22 cellular contexts compared by ENCODE assay signal in the genomic region with DNA sequence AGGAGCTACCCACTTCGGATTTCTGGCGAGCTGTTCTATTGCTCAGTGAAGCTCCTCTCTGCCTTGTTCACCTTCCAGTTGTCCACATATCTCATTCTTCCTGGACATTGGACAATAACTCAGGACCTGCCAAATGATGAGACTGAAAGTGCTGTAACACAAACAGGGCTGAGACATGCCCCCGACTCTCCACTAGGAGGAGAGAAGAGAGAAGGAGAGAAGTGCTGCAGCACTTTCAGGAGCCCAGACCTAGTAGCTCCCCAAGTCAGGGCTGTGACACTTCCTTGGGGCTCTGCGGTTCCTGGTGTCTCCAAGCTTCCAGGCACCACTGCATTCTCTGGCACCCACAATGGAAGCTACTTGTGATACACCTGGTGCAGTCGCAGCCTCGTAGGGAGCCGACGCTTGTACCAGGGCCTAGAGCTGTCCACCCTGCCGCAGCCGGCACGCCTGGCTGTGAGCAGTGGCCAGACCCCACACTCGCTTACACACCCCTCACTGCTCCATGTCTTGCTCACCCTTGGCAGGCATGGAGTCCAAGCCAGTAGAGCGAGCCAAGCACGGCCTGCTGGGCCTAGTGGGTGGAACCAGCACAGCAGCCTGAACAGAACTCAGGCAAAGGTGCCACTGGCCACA.
DNase-seq lines count a peak whose midpoint lies in the region; ATAC-seq, FAIRE-seq and TF ChIP-seq lines count a peak whose summit lies in the region.
"Had no signal": no experiment of that assay in that cellular context is flagged by ENCODE, and none has a peak within 500 bp of the region (broad histone marks: within the 10 kb centered on the region; RNA-seq: fewer than 3 reads in every experiment).

No MANE protein-coding gene starts in this region.

- intact Hi-C loops in activated naive CD4-positive, alpha-beta T cell treated with anti-CD3 and anti-CD28 coated beads for 36 hours (cut with micrococcal nuclease), result no loop called here

- H4K5ac ChIP-seq in H1 (ENCODE audit: insufficient read length, low read depth, low read length), result no peak overlapping the region

- no peak overlapping the region for H2BK120ac ChIP-seq in H1 (replicated peaks; ENCODE audit: low read depth, low read length)
- H2BK120ac ChIP-seq in neuronal stem cell (ENCODE audit: low read depth, low read length), result no peak overlapping the region

- H2AK5ac ChIP-seq in H1 (ENCODE audit: low read depth, low read length), result no peak overlapping the region
- no peak overlapping the region for H2AK5ac ChIP-seq in neuronal stem cell (ENCODE audit: low read depth, low read length)

- POLR2A ChIA-PET in H1 (lab: Charles Lee; ENCODE audit: partially characterized antibody), result no interaction called here

- DNase-seq in GM23338 (ENCODE audit: low spot score), result no peak
- no peak for DNase-seq in H1 (ENCODE audit: low read depth in 1 of 2, low spot score in 2 of 2)
- DNase-seq in neuronal stem cell (ENCODE audit: low spot score), result no peak
- no peak for DNase-seq in D341Med (ENCODE audit: low spot score)
- DNase-seq in inferior parietal cortex (ENCODE audit: extremely low spot score), result no peak
- no peak for DNase-seq in activated naive CD4-positive, alpha-beta T cell treated with anti-CD3 and anti-CD28 coated beads for 36 hours
- DNase-seq: DMS79, KBM-7, NCI-H1092, NCI-H1436 treated with DMSO at 0.1 percent for 48 hours, NCI-H1930, NCI-H226, NCI-H524, NCI-H774, Peyer's patch had no signal

- no peak overlapping the region for H3K14ac ChIP-seq in H1 (ENCODE audit: insufficient read length)
- H3K14ac ChIP-seq in neuronal stem cell (ENCODE audit: low read length), result peak overlapping the region; percentile 12

- H3K18ac ChIP-seq in H1 (ENCODE audit: extremely low read depth, low read length) (no peak overlapping the region), neuronal stem cell (ENCODE audit: low read length) (peak overlapping the region; percentile 71)

- no peaks in the 10 kb centered on the region for H3K79me1 ChIP-seq in H1 (ENCODE audit: low read depth, low read length)
- no peaks in the 10 kb centered on the region for H3K79me1 ChIP-seq in neuronal stem cell (ENCODE audit: low read depth, low read length)

- no peak for FAIRE-seq in H1 (lab: Jason Lieb, UNC)
- FAIRE-seq: A549, D721Med had no signal

- no peaks in the 10 kb centered on the region for H3K4me1 Mint-ChIP-seq in GM23338
- no peaks in the 10 kb centered on the region for H3K4me1 Mint-ChIP-seq in activated naive CD4-positive, alpha-beta T cell treated with anti-CD3 and anti-CD28 coated beads for 36 hours (ENCODE audit: low read depth)
- H3K4me1 Mint-ChIP-seq: B cell, CD14-positive monocyte had no signal

- H3K36me3 ChIP-seq in GM23338 (ENCODE audit: insufficient read depth), result no peaks in the 10 kb centered on the region
- no peaks in the 10 kb centered on the region for H3K36me3 ChIP-seq in Loucy (ENCODE audit: insufficient read depth, low read length)
- H3K36me3 ChIP-seq in H1 (ENCODE audit: control insufficient read depth in 2 of 4, insufficient read depth in 4 of 4, low read length in 3 of 4), result no peaks in the 10 kb centered on the region
- no peaks in the 10 kb centered on the region for H3K36me3 ChIP-seq in neuronal stem cell (replicated peaks in 1 of 2; ENCODE audit: control insufficient read depth in 2 of 2, insufficient read depth in 2 of 2, low read length in 2 of 2)
- H3K36me3 ChIP-seq: Peyer's patch, SJCRH30 had no signal

- 94% methylated on average over 14 of the region's 14 CpGs; no CpG with 5 or more reads in 1 of the 2 experiments for WGBS in H1 (ENCODE audit: extremely low coverage in 1 of 2, insufficient coverage in 1 of 2, insufficient read length in 1 of 2, insufficient replicate concordance in 2 of 2, low coverage in 1 of 2, low lambda C conversion rate in 2 of 2, missing lambda C conversion rate in 1 of 2), 2 experiments
- no CpG with 5 or more reads among the region's 14 CpGs for WGBS in neuronal stem cell (ENCODE audit: extremely low coverage in 2 of 2, insufficient read length in 2 of 2, insufficient replicate concordance in 1 of 2), 2 donors

- no peak overlapping the region for H2BK20ac ChIP-seq in H1 (ENCODE audit: low read length)

- H4K91ac ChIP-seq in H1 (replicated peaks; ENCODE audit: insufficient read length, low read length) (no peak overlapping the region), neuronal stem cell (ENCODE audit: low read depth, low read length, poor library complexity) (peak overlapping the region; percentile 85)

- H3K9me3 ChIP-seq in Loucy (ENCODE audit: insufficient read depth, low read depth, low read length), result no peaks in the 10 kb centered on the region
- H3K9me3 ChIP-seq in H1 (ENCODE audit: insufficient read depth in 2 of 2, low read depth in 1 of 2, low read length in 1 of 2), result no peaks in the 10 kb centered on the region
- no peaks in the 10 kb centered on the region for H3K9me3 ChIP-seq in neuronal stem cell (replicated peaks in 1 of 2; ENCODE audit: control insufficient read depth in 2 of 2, insufficient read depth in 1 of 2, low read depth in 1 of 2, low read length in 2 of 2)
- H3K9me3 ChIP-seq: A549, Peyer's patch, SJCRH30 had no signal

- no peak for TF ChIP-seq EP300 in H1 (IDR thresholded peaks at IDR 0.05; ENCODE audit: borderline replicate concordance in 1 of 2, low read depth in 2 of 2, low read length in 2 of 2)

- no peak overlapping the region for H2BK12ac ChIP-seq in H1 (ENCODE audit: low read depth, low read length)
- H2BK12ac ChIP-seq in neuronal stem cell (ENCODE audit: low read length), result peak overlapping the region; percentile 94

- peaks cover 3% of the 10 kb centered on the region for H3K27me3 Mint-ChIP-seq in GM23338 (ENCODE audit: insufficient read depth, low read depth, poor library complexity)
- H3K27me3 Mint-ChIP-seq in activated naive CD4-positive, alpha-beta T cell treated with anti-CD3 and anti-CD28 coated beads for 36 hours (ENCODE audit: low read depth), result no peaks in the 10 kb centered on the region
- H3K27me3 Mint-ChIP-seq: B cell had no signal

- no peaks in the 10 kb centered on the region for H4K20me1 ChIP-seq in GM23338 (replicated peaks; ENCODE audit: insufficient read depth)
- H4K20me1 ChIP-seq in Loucy (ENCODE audit: insufficient read depth, low read length, poor library complexity, severe bottlenecking), result no peaks in the 10 kb centered on the region
- no peaks in the 10 kb centered on the region for H4K20me1 ChIP-seq in H1 (replicated peaks in 1 of 2; ENCODE audit: control insufficient read depth in 1 of 2, insufficient read depth in 2 of 2, low read length in 2 of 2)

- no peak overlapping the region for H3K4me3 ChIP-seq in GM23338
- H3K4me3 ChIP-seq in Loucy (ENCODE audit: low read length, poor library complexity, severe bottlenecking), result no peak overlapping the region
- H3K4me3 ChIP-seq in H1 (ENCODE audit: extremely low read depth in 1 of 4, insufficient read depth in 2 of 4, low read depth in 3 of 4, low read length in 4 of 4), result no peak overlapping the region
- no peak overlapping the region for H3K4me3 ChIP-seq in neuronal stem cell (ENCODE audit: low read length in 2 of 2)
- H3K4me3 ChIP-seq: A549, Peyer's patch, SJCRH30 had no signal

- H2BK5ac ChIP-seq in H1 (ENCODE audit: low read depth, low read length), result no peak overlapping the region
- H2BK5ac ChIP-seq in neuronal stem cell (ENCODE audit: low read length), result no peak overlapping the region

- H2AFZ ChIP-seq in GM23338 (no peak overlapping the region), Loucy (ENCODE audit: low read length) (no peak overlapping the region), H1 (ENCODE audit: low read length) (peak overlapping the region; percentile 85), neuronal stem cell (ENCODE audit: low read length) (peak overlapping the region; percentile 45)

- H3K4me2 ChIP-seq in GM23338 (no peak overlapping the region), Loucy (ENCODE audit: low read depth, low read length, poor library complexity, severe bottlenecking) (no peak overlapping the region), H1 (ENCODE audit: insufficient read depth in 1 of 2, low read depth in 2 of 2, low read length in 2 of 2) (no peak overlapping the region), neuronal stem cell (ENCODE audit: insufficient read depth, low read length, poor library complexity, severe bottlenecking) (no peak overlapping the region)
- H3K4me2 ChIP-seq: A549 had no signal

- TF ChIP-seq POLR2A in H1 (IDR thresholded peaks at IDR 0.05; ENCODE audit: control extremely low read depth in 1 of 2, low read depth in 2 of 2, low read length in 2 of 2), result no peak

- no peaks in the 10 kb centered on the region; the same call in 2 of the 3 replicates for H3K9me3 Mint-ChIP-seq in GM23338
- H3K9me3 Mint-ChIP-seq in activated naive CD4-positive, alpha-beta T cell treated with anti-CD3 and anti-CD28 coated beads for 36 hours, result no peaks in the 10 kb centered on the region
- H3K9me3 Mint-ChIP-seq: T-helper 1 cell treated with Interleukin-12 subunit alpha and Interleukin-12 subunit beta and Interleukin-4 antibody, amounts not matched to agents 30 μg/mL and 1 μg/mL, for 36 hours had no signal

- H3K9ac ChIP-seq in Loucy (ENCODE audit: low read depth, low read length, poor library complexity, severe bottlenecking) (no peak overlapping the region), H1 (replicated peaks in 1 of 4; ENCODE audit: extremely low read depth in 1 of 4, low read depth in 3 of 4, low read length in 3 of 4) (no peak overlapping the region), neuronal stem cell (ENCODE audit: low read depth, low read length, poor library complexity) (peak overlapping the region; percentile 12)

- H3K9me2 ChIP-seq in GM23338 (ENCODE audit: insufficient read depth), result no peaks in the 10 kb centered on the region
- H3K9me2 ChIP-seq in Loucy (replicated peaks; ENCODE audit: low read depth, low read length), result no peaks in the 10 kb centered on the region

- H3K27ac Mint-ChIP-seq in GM23338, result no peak overlapping the region
- H3K27ac Mint-ChIP-seq in activated naive CD4-positive, alpha-beta T cell treated with anti-CD3 and anti-CD28 coated beads for 36 hours, result no peak overlapping the region
- H3K27ac Mint-ChIP-seq: B cell; CD14-positive monocyte; T-helper 1 cell treated with Interleukin-12 subunit alpha and Interleukin-12 subunit beta and Interleukin-4 antibody, amounts not matched to agents 30 μg/mL and 1 μg/mL, for 36 hours had no signal

- CTCF ChIA-PET in H1 (lab: Charles Lee; ENCODE audit: partially characterized antibody), result interaction anchor here (0.8 to 1.3 kb wide), 6 partner anchors 9 to 388 kb away, joined by 3 to 4 read pairs (median 3); no protein-coding TSS in a partner anchor
- CTCF ChIA-PET in activated naive CD4-positive, alpha-beta T cell treated with anti-CD3 and anti-CD28 coated beads for 36 hours (lab: Charles Lee), result no interaction called here

- ATAC-seq in GM23338, result peak; percentile 35; the same call in 1 of the 3 replicates
- ATAC-seq: A549 had no signal

- no peaks in the 10 kb centered on the region for H3K23me2 ChIP-seq in H1 (ENCODE audit: low read depth, low read length)

- H4K8ac ChIP-seq in H1 (ENCODE audit: extremely low read depth, insufficient read depth, low read length) (no peak overlapping the region; the same call in 1 of the 2 replicates), neuronal stem cell (ENCODE audit: low read depth, low read length) (peak overlapping the region; percentile 17)

- H2BK15ac ChIP-seq in H1 (ENCODE audit: low read length) (no peak overlapping the region), neuronal stem cell (ENCODE audit: low read length) (no peak overlapping the region)

- peak; percentile 31 to 42; a peak in 3 of 4 replicates for TF ChIP-seq RAD21 in H1 (IDR thresholded peaks at IDR 0.05 in 1 of 2, conservative IDR thresholded peaks at IDR 0.05 in 1 of 2; ENCODE audit: low read depth in 2 of 2, low read length in 2 of 2)

- H3K27ac ChIP-seq in GM23338 (ENCODE audit: low read depth) (no peak overlapping the region), H1 (ENCODE audit: low read depth, low read length) (no peak overlapping the region), neuronal stem cell (replicated peaks; ENCODE audit: low read length) (no peak overlapping the region)
- H3K27ac ChIP-seq: A549, Peyer's patch, SJCRH30 had no signal

- H3K27me3 ChIP-seq in GM23338 (ENCODE audit: insufficient read depth), result no peaks in the 10 kb centered on the region
- no peaks in the 10 kb centered on the region for H3K27me3 ChIP-seq in Loucy (ENCODE audit: insufficient read depth, low read length, poor library complexity, severe bottlenecking)
- H3K27me3 ChIP-seq in H1 (replicated peaks in 1 of 4; ENCODE audit: control insufficient read depth in 3 of 4, extremely low read depth in 1 of 4, insufficient read depth in 3 of 4, low read length in 3 of 4), result no peaks in the 10 kb centered on the region
- no peaks in the 10 kb centered on the region for H3K27me3 ChIP-seq in neuronal stem cell (ENCODE audit: control insufficient read depth in 3 of 3, insufficient read depth in 3 of 3, low read depth in 1 of 3, low read length in 3 of 3)
- H3K27me3 ChIP-seq: Peyer's patch, SJCRH30 had no signal

- H3K4me1 ChIP-seq in GM23338 (ENCODE audit: insufficient read depth) (no peaks in the 10 kb centered on the region), Loucy (ENCODE audit: insufficient read depth, low read length, poor library complexity, severe bottlenecking) (no peaks in the 10 kb centered on the region), H1 (replicated peaks in 1 of 4; ENCODE audit: control insufficient read depth in 3 of 4, insufficient read depth in 4 of 4, low read length in 3 of 4) (no peaks in the 10 kb centered on the region; a peak in 1 of 7 replicates), neuronal stem cell (ENCODE audit: control insufficient read depth in 2 of 2, insufficient read depth in 1 of 2, low read depth in 1 of 2, low read length in 2 of 2) (no peaks in the 10 kb centered on the region)
- H3K4me1 ChIP-seq: A549, Peyer's patch, SJCRH30 had no signal

- H3K56ac ChIP-seq in H1 (replicated peaks; ENCODE audit: insufficient read length, low read depth, low read length), result no peak overlapping the region

- peak overlapping the region; percentile 53 for H3K4ac ChIP-seq in H1 (replicated peaks; ENCODE audit: insufficient read length, low read depth, low read length)
- H3K4ac ChIP-seq in neuronal stem cell (ENCODE audit: low read length), result peak overlapping the region; percentile 76

- no peaks in the 10 kb centered on the region for H3K79me2 ChIP-seq in GM23338 (replicated peaks; ENCODE audit: insufficient read depth)
- H3K79me2 ChIP-seq in Loucy (ENCODE audit: insufficient read depth, low read length), result no peaks in the 10 kb centered on the region
- no peaks in the 10 kb centered on the region for H3K79me2 ChIP-seq in H1 (ENCODE audit: control insufficient read depth in 1 of 2, insufficient read depth in 2 of 2, low read length in 2 of 2)

- no peaks in the 10 kb centered on the region for H3K36me3 Mint-ChIP-seq in GM23338 (ENCODE audit: low read depth)
- H3K36me3 Mint-ChIP-seq in activated naive CD4-positive, alpha-beta T cell treated with anti-CD3 and anti-CD28 coated beads for 36 hours (ENCODE audit: low read depth), result no peaks in the 10 kb centered on the region
- H3K36me3 Mint-ChIP-seq: CD14-positive monocyte had no signal

- no peak overlapping the region for H3K4me3 Mint-ChIP-seq in GM23338
- H3K4me3 Mint-ChIP-seq in activated naive CD4-positive, alpha-beta T cell treated with anti-CD3 and anti-CD28 coated beads for 36 hours, result no peak overlapping the region
- H3K4me3 Mint-ChIP-seq: B cell; CD14-positive monocyte; T-helper 1 cell treated with Interleukin-12 subunit alpha and Interleukin-12 subunit beta and Interleukin-4 antibody, amounts not matched to agents 30 μg/mL and 1 μg/mL, for 36 hours had no signal

- H3K23ac ChIP-seq in H1 (ENCODE audit: insufficient read length), result no peak overlapping the region
- H3K23ac ChIP-seq in neuronal stem cell (ENCODE audit: low read depth, low read length, poor library complexity), result peak overlapping the region; percentile 55

- no peaks in the 10 kb centered on the region for H3F3A ChIP-seq in GM23338 (replicated peaks; ENCODE audit: low read depth)
- no peaks in the 10 kb centered on the region for H3F3A ChIP-seq in Loucy (ENCODE audit: low read depth)

- TF ChIP-seq CTCF in GM23338 (conservative IDR thresholded peaks at IDR 0.05; ENCODE audit: low read depth in 2 of 2) (0 out of 4 replicates have a peak, but pooled peaks of 1 of the 2 experiments have one; percentile 7), Loucy (conservative IDR thresholded peaks at IDR 0.05; ENCODE audit: low read length) (peak; percentile 52), H1 (IDR thresholded peaks at IDR 0.05; ENCODE audit: control extremely low read depth in 1 of 3, insufficient read depth in 1 of 3, low read depth in 1 of 3, low read length in 3 of 3) (peak in 2 of 3 experiments; percentile 30 to 49; a peak in 2 of 4 replicates)

Comparison
In these comparisons a context has a peak if more than half of its experiments do, and no peak if none do; other contexts are left out.
1. H2AFZ ChIP-seq: peak in H1 (single experiment) and neuronal stem cell (single experiment); none in GM23338 (single experiment) and Loucy (single experiment).